In the genomic region with DNA sequence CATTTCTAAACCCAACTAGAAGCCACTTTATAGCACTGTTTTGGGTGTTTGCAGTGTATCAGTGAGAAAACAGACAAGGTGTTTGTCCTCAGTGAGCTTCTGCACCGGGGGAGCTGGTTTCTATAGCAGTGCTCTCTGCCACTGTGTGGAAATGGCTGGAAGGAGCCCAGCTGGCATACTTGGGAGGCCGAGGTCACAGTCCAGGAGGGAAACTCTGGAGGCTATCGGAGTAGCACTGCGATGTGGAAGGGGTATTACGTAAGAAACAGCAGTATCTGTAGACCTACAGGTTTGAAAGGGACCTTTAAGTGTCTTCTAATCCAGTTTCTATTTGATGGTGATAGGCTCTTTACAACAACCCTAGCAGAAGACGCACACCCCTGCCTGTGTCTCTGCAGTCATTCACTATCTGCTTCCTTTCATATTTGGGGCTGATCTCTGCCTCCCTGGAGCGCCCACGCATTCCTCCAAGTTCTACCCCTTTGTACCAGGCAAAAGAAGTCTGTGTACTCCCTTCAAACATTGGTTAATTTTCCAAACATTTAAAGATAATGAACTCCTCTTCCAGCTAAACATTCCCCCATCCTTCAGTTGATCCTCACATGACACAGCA, we compare ENCODE assay signal across 16 cellular contexts.
"Had no signal": no experiment of that assay in that cellular context is flagged by ENCODE, and none has a peak within 500 bp of the region (broad histone marks: within the 10 kb centered on the region; RNA-seq: fewer than 3 reads in every experiment).

No MANE protein-coding gene starts in this region.

- H3K27me3 ChIP-seq: brain microvascular endothelial cell, colonic mucosa, left lung, tibial artery, uterus had no signal

- ATAC-seq: activated T-helper 17 cell treated with anti-CD3 and anti-CD28 coated beads, Interleukin-2, amount 50 U/mL, for 72 hours; left lung had no signal

- H3K36me3 ChIP-seq: brain microvascular endothelial cell, colonic mucosa, left lung, tibial artery, uterus had no signal

- DNase-seq: activated CD4-positive, alpha-beta T cell treated with anti-CD3 and anti-CD28 coated beads, Interleukin-2, amount 50 U/mL, for 4 hours; activated naive CD4-positive, alpha-beta T cell treated with anti-CD3 and anti-CD28 coated beads for 36 hours; activated T-cell treated with anti-CD3 and anti-CD28 coated beads for 4 hours; anterior cingulate cortex; brain microvascular endothelial cell; colonic mucosa; foreskin melanocyte; left lung; nephron progenitor cell; SK-N-SH; stimulated activated CD4-positive, alpha-beta T cell treated with anti-CD3 and anti-CD28 coated beads, Interleukin-12 subunit alpha, Interleukin-12 subunit beta, amount 100 ng/mL, for 4 hours; stimulated activated CD4-positive, alpha-beta T cell treated with anti-CD3 and anti-CD28 coated beads, Interleukin-1b, Interleukin-23, amount 100 ng/mL, for 48 hours; stimulated activated naive CD4-positive, alpha-beta T cell treated with Interleukin-2 at 50 U/mL for 16 hours; tibial artery had no signal

- H3K4me1 ChIP-seq: colonic mucosa, left lung, tibial artery, uterus had no signal

- H3K27ac ChIP-seq: brain microvascular endothelial cell, colonic mucosa, left lung, tibial artery had no signal

- H3K9me3 ChIP-seq: colonic mucosa, SK-N-SH had no signal

- H3K4me3 ChIP-seq: colonic mucosa, left lung, tibial artery, uterus had no signal
